In genomic region chrX:109536439-109537323, GRCh38 we compare ENCODE assay signal across 8 cellular contexts. TPM values are rescaled to one million over a fixed set of nuclear protein-coding genes. Genes with fewer than 3 reads are reported as not detected.
DNase-seq lines count a peak whose midpoint lies in the region; ATAC-seq and TF ChIP-seq lines count a peak whose summit lies in the region.

Gene NXT2 (plus strand): TSS chrX:109536844. CDS start chrX:109537007, 163 bp downstream.

- H3K4me1 ChIP-seq in colonic mucosa, result no peaks in the 10 kb centered on the region

- CTCF ChIA-PET in activated CD4-positive, alpha-beta T cell treated with anti-CD3 and anti-CD28 coated beads, Interleukin-2, amount 10 ng/mL, durations not matched to agents 7 days and 5 days (lab: Charles Lee), result interaction anchor here (0.6 kb wide), 1 partner anchor 115 kb away, joined by 3 read pairs; no protein-coding TSS in a partner anchor

- peak within 1 kb of the TSS; percentile 91 for H3K4me3 Mint-ChIP-seq in activated CD4-positive, alpha-beta T cell treated with anti-CD3 and anti-CD28 coated beads, Interleukin-2, amount 10 ng/mL, durations not matched to agents 7 days and 5 days

- H3K36me3 ChIP-seq in colonic mucosa, result no peaks in the 10 kb centered on the region

- H3K4me3 ChIP-seq in colonic mucosa, result peak within 1 kb of the TSS; percentile 34

- peaks cover 19% of the 10 kb centered on the region for H3K4me1 Mint-ChIP-seq in activated CD4-positive, alpha-beta T cell treated with anti-CD3 and anti-CD28 coated beads, Interleukin-2, amount 10 ng/mL, durations not matched to agents 7 days and 5 days

- peak; percentile 96 for ATAC-seq in GM19372 (IDR thresholded peaks at IDR 0.05; ENCODE audit: low read depth, unreplicated experiment)
- ATAC-seq in HG03521 (IDR thresholded peaks at IDR 0.05; ENCODE audit: unreplicated experiment), result peak; percentile 98
- ATAC-seq in left colon, result peak; percentile 99

- no peaks in the 10 kb centered on the region for H3K36me3 Mint-ChIP-seq in activated CD4-positive, alpha-beta T cell treated with anti-CD3 and anti-CD28 coated beads, Interleukin-2, amount 10 ng/mL, durations not matched to agents 7 days and 5 days (ENCODE audit: low read depth)

- peak within 1 kb of the TSS; percentile 56 to 65 for H3K9ac ChIP-seq in colonic mucosa (ENCODE audit: low read depth in 2 of 2, low read length in 2 of 2)

- POLR2A ChIA-PET in activated CD4-positive, alpha-beta T cell treated with anti-CD3 and anti-CD28 coated beads, Interleukin-2, amount 10 ng/mL, durations not matched to agents 7 days and 5 days (lab: Charles Lee), result no interaction called here

- peak; percentile 90 for DNase-seq in NCI-H69 (lab: John Stamatoyannopoulos, UW)
- peak; percentile 87 for DNase-seq in activated CD4-positive, alpha-beta T cell treated with anti-CD3 and anti-CD28 coated beads, Interleukin-2, amount 10 ng/mL, durations not matched to agents 7 days and 5 days
- peak; percentile 88 for DNase-seq in colonic mucosa
- DNase-seq in left colon, result peak; percentile 91 to 92
- DNase-seq in stimulated activated CD4-positive, alpha-beta T cell treated with anti-CD3 and anti-CD28 coated beads, Interleukin-1b, Interleukin-23, amount 100 ng/mL, for 4 hours (ENCODE audit: low read depth in 2 of 2), result peak; percentile 66 to 73

- peaks cover 10% of the 10 kb centered on the region for H3K27me3 Mint-ChIP-seq in activated CD4-positive, alpha-beta T cell treated with anti-CD3 and anti-CD28 coated beads, Interleukin-2, amount 10 ng/mL, durations not matched to agents 7 days and 5 days

- no peaks in the 10 kb centered on the region for H3K27me3 ChIP-seq in colonic mucosa

- no peaks in the 10 kb centered on the region for H3K9me3 ChIP-seq in colonic mucosa

- H3K27ac Mint-ChIP-seq in activated CD4-positive, alpha-beta T cell treated with anti-CD3 and anti-CD28 coated beads, Interleukin-2, amount 10 ng/mL, durations not matched to agents 7 days and 5 days, result peak within 1 kb of the TSS; percentile 98

- H3K27ac ChIP-seq in C4-2B (peak within 1 kb of the TSS; percentile 81), colonic mucosa (peak within 1 kb of the TSS; percentile 77)

- no peaks in the 10 kb centered on the region for H3K9me3 Mint-ChIP-seq in activated CD4-positive, alpha-beta T cell treated with anti-CD3 and anti-CD28 coated beads, Interleukin-2, amount 10 ng/mL, durations not matched to agents 7 days and 5 days

- intact Hi-C loops in colonic mucosa (cut with DNase I), result no loop called here
- intact Hi-C loops in left colon (cut with DNase I, micrococcal nuclease), result no loop called here

- TF ChIP-seq CTCF in C4-2B (conservative IDR thresholded peaks at IDR 0.05) (no peak), colonic mucosa (IDR thresholded peaks at IDR 0.05) (no peak)

RNA-seq across cellular contexts. Expression of gene NXT2, which starts in this region (rescaled TPM):
- total RNA-seq in activated CD4-positive, alpha-beta T cell treated with anti-CD3 and anti-CD28 coated beads, Interleukin-2, amount 10 ng/mL, durations not matched to agents 7 days and 5 days, result 10 to 100 TPM; 13.8 to 14.0 TPM
- total RNA-seq in colonic mucosa (1 to 10 TPM; 7.4 to 8.4 TPM), left colon (10 to 100 TPM in 1 of 2 donors, 1 to 10 TPM in 1; 8.7 to 10.2 TPM)

Comparison
In these comparisons a context has a peak if more than half of its experiments do, and no peak if none do; other contexts are left out.
1. Peak in every context shown above with its lines: DNase-seq, ATAC-seq, H3K4me3 ChIP-seq and H3K27ac ChIP-seq.